Comparison of ENCODE assay signal across 13 cellular contexts in the genomic region with DNA sequence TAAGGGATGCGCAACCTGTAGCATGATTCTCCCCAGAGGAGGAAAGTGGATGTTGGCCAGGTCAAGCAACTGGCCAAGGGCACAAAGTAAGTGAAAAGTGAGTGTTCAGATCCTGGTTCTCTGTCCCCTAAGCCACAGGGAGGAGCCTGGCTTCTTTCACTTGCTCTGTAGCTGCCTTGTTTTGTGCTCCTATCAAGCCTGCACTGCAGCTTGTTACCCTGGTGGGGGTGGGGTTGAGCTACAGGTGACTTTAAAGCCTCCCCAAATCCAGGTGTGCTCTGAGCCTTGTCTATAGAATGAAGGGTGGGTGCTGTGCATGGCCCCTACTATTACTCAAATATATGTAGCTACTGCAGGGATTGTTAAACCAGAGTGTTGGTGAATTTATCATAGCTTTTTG. TPM values are rescaled to one million over a fixed set of nuclear protein-coding genes. Genes with fewer than 3 reads are reported as not detected.
DNase-seq lines count a peak whose midpoint lies in the region; ATAC-seq and TF ChIP-seq lines count a peak whose summit lies in the region.
"Had no signal": no experiment of that assay in that cellular context is flagged by ENCODE, and none has a peak within 500 bp of the region (broad histone marks: within the 10 kb centered on the region; RNA-seq: fewer than 3 reads in every experiment).

No MANE protein-coding gene starts in this region.

- no peak overlapping the region for H3K56ac ChIP-seq in H9 (ENCODE audit: insufficient read length, low read depth, low read length)

- H3K9me3 ChIP-seq in left ventricle myocardium inferior (replicated peaks) (no peaks in the 10 kb centered on the region), H9 (ENCODE audit: control insufficient read depth, low read depth, low read length) (no peaks in the 10 kb centered on the region)
- H3K9me3 ChIP-seq: BLaER1 had no signal

- H3K27ac Mint-ChIP-seq in H9, result no peak overlapping the region; a peak in 1 of 7 replicates
- H3K27ac Mint-ChIP-seq: naive thymus-derived CD4-positive, alpha-beta T cell had no signal

- H2BK20ac ChIP-seq in H9 (ENCODE audit: low read depth, low read length, poor library complexity, severe bottlenecking), result no peak overlapping the region

- H2AK5ac ChIP-seq in H9 (ENCODE audit: insufficient read length, low read length), result no peak overlapping the region

- H3K27ac ChIP-seq in left ventricle myocardium inferior (replicated peaks) (no peak overlapping the region), H9 (ENCODE audit: insufficient read length, low read depth, low read length) (no peak overlapping the region)
- H3K27ac ChIP-seq: BLaER1 had no signal

- H4K8ac ChIP-seq in H9 (replicated peaks; ENCODE audit: insufficient read length, low read depth, low read length), result no peak overlapping the region

- H3K9me3 Mint-ChIP-seq in H9, result no peaks in the 10 kb centered on the region
- H3K9me3 Mint-ChIP-seq: naive thymus-derived CD4-positive, alpha-beta T cell had no signal

- H4K20me1 ChIP-seq in H9 (ENCODE audit: control insufficient read depth, insufficient read depth, insufficient read length), result no peaks in the 10 kb centered on the region

- H2BK120ac ChIP-seq in H9 (ENCODE audit: low read depth, low read length, poor library complexity, severe bottlenecking), result no peak overlapping the region

- no peak overlapping the region for H3K4me3 Mint-ChIP-seq in H9
- H3K4me3 Mint-ChIP-seq: naive thymus-derived CD4-positive, alpha-beta T cell had no signal

- no CpG with 5 or more reads among the region's 1 CpG for WGBS in H9 (ENCODE audit: extremely low coverage, insufficient read length, low lambda C conversion rate)

- H3K18ac ChIP-seq in H9 (ENCODE audit: insufficient read length, low read depth, low read length), result no peak overlapping the region

- DNase-seq in left ventricle myocardium inferior, result no peak
- DNase-seq in Right ventricle myocardium superior, result no peak
- peak; percentile 65 for DNase-seq in H9
- no peak for DNase-seq in astrocyte of the spinal cord (ENCODE audit: low read depth, low spot score)
- no peak for DNase-seq in retinal pigment epithelial cell (ENCODE audit: low read depth)
- no peak for DNase-seq in NK-92 (lab: John Stamatoyannopoulos, UW; ENCODE audit: unreplicated experiment)
- DNase-seq: activated T-cell treated with anti-CD3 and anti-CD28 coated beads for 4 hours, anterior cingulate cortex, SHP77 had no signal

- no peak overlapping the region for H3K4me2 ChIP-seq in H9 (ENCODE audit: insufficient read depth, insufficient read length, low read length)
- H3K4me2 ChIP-seq: BLaER1 had no signal

- no peak overlapping the region for H3K23ac ChIP-seq in H9 (ENCODE audit: insufficient read length, low read depth, low read length)

- H3K79me2 ChIP-seq in H9 (ENCODE audit: insufficient read depth, low read length), result no peaks in the 10 kb centered on the region

- H3T11ph ChIP-seq in H9 (ENCODE audit: low read length), result no peak overlapping the region

- H3K36me3 ChIP-seq in left ventricle myocardium inferior, result no peaks in the 10 kb centered on the region
- H3K36me3 ChIP-seq: BLaER1 had no signal

- peak; percentile 38 for TF ChIP-seq CTCF in left ventricle myocardium inferior (IDR thresholded peaks at IDR 0.05; ENCODE audit: borderline replicate concordance)
- peak; percentile 70 for TF ChIP-seq CTCF in H9 (conservative IDR thresholded peaks at IDR 0.05)
- peak; percentile 8 for TF ChIP-seq CTCF in astrocyte of the spinal cord (IDR thresholded peaks at IDR 0.05; ENCODE audit: low read depth, low read length)
- TF ChIP-seq CTCF in retinal pigment epithelial cell (conservative IDR thresholded peaks at IDR 0.05; ENCODE audit: low read depth, low read length), result peak; percentile 43

- H3K9ac ChIP-seq in H9 (ENCODE audit: extremely low read depth, insufficient read length, low read length), result no peak overlapping the region
- H3K9ac ChIP-seq: BLaER1 had no signal

- H3K27me3 ChIP-seq in left ventricle myocardium inferior (ENCODE audit: low read depth), result no peaks in the 10 kb centered on the region
- no peaks in the 10 kb centered on the region for H3K27me3 ChIP-seq in H9 (ENCODE audit: insufficient read depth, low read length)
- H3K27me3 ChIP-seq: BLaER1 had no signal

- no peak overlapping the region for H3K14ac ChIP-seq in H9 (ENCODE audit: insufficient read depth, low read length)

- H3K36me3 Mint-ChIP-seq in H9 (ENCODE audit: insufficient read depth in 1 of 3, low read depth in 3 of 3), result no peaks in the 10 kb centered on the region

- no peak overlapping the region for H4K5ac ChIP-seq in H9 (ENCODE audit: insufficient read length, low read depth, low read length)

- no peak overlapping the region for H2AFZ ChIP-seq in H9 (ENCODE audit: low read length)

- ATAC-seq in Right ventricle myocardium superior (ENCODE audit: poor library complexity) (no peak), HG02759 (IDR thresholded peaks at IDR 0.05; ENCODE audit: unreplicated experiment) (no peak), GM19455 (IDR thresholded peaks at IDR 0.05; ENCODE audit: unreplicated experiment) (no peak)
- ATAC-seq: naive thymus-derived CD4-positive, alpha-beta T cell had no signal

- peaks cover 11 to 14% of the 10 kb centered on the region in 2 experiments for H3K4me1 Mint-ChIP-seq in H9

- intact Hi-C loops in left ventricle myocardium inferior (cut with micrococcal nuclease) (no loop called here), Right ventricle myocardium superior (cut with DNase I) (no loop called here)

- no peaks in the 10 kb centered on the region for H3K23me2 ChIP-seq in H9 (ENCODE audit: insufficient read length, low read depth, low read length, poor library complexity, severe bottlenecking)

- no peaks in the 10 kb centered on the region for H3K79me1 ChIP-seq in H9 (ENCODE audit: insufficient read depth, low read depth, low read length, poor library complexity, severe bottlenecking)

- in situ Hi-C loops in astrocyte of the spinal cord (cut with HindIII; ENCODE audit: low sequenced_read_pairs), result no loop called here

- no peak overlapping the region for H2BK15ac ChIP-seq in H9 (ENCODE audit: low read depth, low read length)

- H3K4me3 ChIP-seq in left ventricle myocardium inferior, result no peak overlapping the region
- no peak overlapping the region for H3K4me3 ChIP-seq in astrocyte of the spinal cord (ENCODE audit: low read depth, low read length)
- no peak overlapping the region for H3K4me3 ChIP-seq in retinal pigment epithelial cell (ENCODE audit: low read length)
- H3K4me3 ChIP-seq: BLaER1 had no signal

- no peak overlapping the region for H3K4ac ChIP-seq in H9 (ENCODE audit: low read depth, low read length)

- no peak overlapping the region for H2BK12ac ChIP-seq in H9 (ENCODE audit: insufficient read length, low read depth, low read length)

- H3K4me1 ChIP-seq in left ventricle myocardium inferior, result peaks cover 22% of the 10 kb centered on the region
- H3K4me1 ChIP-seq in H9 (ENCODE audit: insufficient read depth, low read length), result no peaks in the 10 kb centered on the region; the same call in 1 of the 2 replicates

- no peaks in the 10 kb centered on the region for H3K27me3 Mint-ChIP-seq in H9 (ENCODE audit: low read depth)

- H2BK5ac ChIP-seq in H9 (ENCODE audit: insufficient read length, low read length), result no peak overlapping the region

- H4K91ac ChIP-seq in H9 (ENCODE audit: insufficient read length, low read depth, low read length), result no peak overlapping the region

RNA-seq across cellular contexts. Expression of a gene that starts 32.9 kb away (rescaled TPM):
- total RNA-seq in left ventricle myocardium inferior (18.9 TPM), Right ventricle myocardium superior (17.7 TPM), H9 (2021) (17.8 and 18.6 TPM in 2 replicates)

Comparison
In these comparisons a context has a peak if more than half of its experiments do, and no peak if none do; other contexts are left out.
1. CTCF ChIP-seq: peak in every context shown above with its lines; median percentile 70 in H9; 43 in retinal pigment epithelial cell; 38 in left ventricle myocardium inferior; 8 in astrocyte of the spinal cord.